ENCODE assay signal across 24 cellular contexts in genomic region chr1:63328140-63328521, GRCh38. TPM values are rescaled to one million over a fixed set of nuclear protein-coding genes. Genes with fewer than 3 reads are reported as not detected.
DNase-seq lines count a peak whose midpoint lies in the region; ATAC-seq, FAIRE-seq and TF ChIP-seq lines count a peak whose summit lies in the region.
"Had no signal": no experiment of that assay in that cellular context is flagged by ENCODE, and none has a peak within 500 bp of the region (broad histone marks: within the 10 kb centered on the region; RNA-seq: fewer than 3 reads in every experiment).

No MANE protein-coding gene starts in this region.

- no peaks in the 10 kb centered on the region for H3K79me2 ChIP-seq in OCI-LY3 (ENCODE audit: low read length)

- H3K4me3 ChIP-seq in A549 (no peak overlapping the region), OCI-LY3 (ENCODE audit: low read length) (peak overlapping the region; percentile 76), Peyer's patch (no peak overlapping the region)
- H3K4me3 ChIP-seq: esophagus squamous epithelium, GM12878, left ventricle myocardium inferior, prostate gland, sigmoid colon, transverse colon had no signal

- H3K9ac ChIP-seq in OCI-LY3 (ENCODE audit: low read length): no peak overlapping the region

- peaks cover 42% of the 10 kb centered on the region for H3K27me3 Mint-ChIP-seq in memory B cell

- TF ChIP-seq RAD21 in A549 (conservative IDR thresholded peaks at IDR 0.05 in 1 of 2, IDR thresholded peaks at IDR 0.05 in 1 of 2): no peak

- H3K4me1 Mint-ChIP-seq in memory B cell: peaks cover 8% of the 10 kb centered on the region

- H3K4me1 ChIP-seq in A549 (no peaks in the 10 kb centered on the region), OCI-LY3 (ENCODE audit: low read length) (0 out of 2 replicates have a peak, but pooled peaks cover 3% of the 10 kb centered on the region), Peyer's patch (peaks cover 0 to 28% (median 6%) of the 10 kb centered on the region in 4 donors)
- H3K4me1 ChIP-seq: foreskin keratinocyte had no signal

- H2AFZ ChIP-seq in OCI-LY3 (ENCODE audit: low read depth, low read length): peak overlapping the region; percentile 94; the same call in 1 of the 2 replicates

- DNase-seq in A549 (ENCODE audit: low read depth in 1 of 2, low spot score in 1 of 2) (no peak), GM20000 (ENCODE audit: low spot score) (peak; percentile 17), memory B cell (ENCODE audit: low spot score in 2 of 2) (no peak), Peyer's patch (no peak), cerebellar cortex (ENCODE audit: low spot score) (no peak)
- DNase-seq in stimulated activated CD4-positive, alpha-beta T cell treated with anti-CD3 and anti-CD28 coated beads, Interleukin-2, amount 100 ng/mL, for 48 hours: no peak
- DNase-seq: esophagus squamous epithelium; foreskin keratinocyte; left ventricle myocardium inferior; stimulated activated CD4-positive, alpha-beta T cell treated with anti-CD3 and anti-CD28 coated beads, Interleukin-12 subunit alpha, Interleukin-12 subunit beta, amount 100 ng/mL, for 4 hours; stimulated activated CD4-positive, alpha-beta T cell treated with anti-CD3 and anti-CD28 coated beads, Interleukin-4, amount 100 ng/mL, for 1 hour had no signal

- CTCF ChIA-PET in A549 (lab: Yijun Ruan, JAX): interaction anchor here (0.7 to 3.1 kb wide), 14 partner anchors 9 to 474 kb away, joined by 3 to 17 read pairs (median 4); no protein-coding TSS in a partner anchor

- 74% methylated on average over 7 of the region's 7 CpGs for WGBS in A549 (ENCODE audit: missing lambda C conversion rate)

- no peak for ATAC-seq in A549
- ATAC-seq in memory B cell (ENCODE audit: low read depth): no peak
- ATAC-seq in HG02852 (IDR thresholded peaks at IDR 0.05; ENCODE audit: unreplicated experiment): no peak

- no peaks in the 10 kb centered on the region for H4K20me1 ChIP-seq in OCI-LY3 (ENCODE audit: insufficient read depth, low read length)

- H3K4me2 ChIP-seq in A549 (peak overlapping the region; percentile 65; the same call in 1 of the 3 replicates), OCI-LY3 (ENCODE audit: low read length) (peak overlapping the region; percentile 98)

- no peak for TF ChIP-seq EP300 in A549 (IDR thresholded peaks at IDR 0.05)

- peak overlapping the region; percentile 28 for H3K27ac Mint-ChIP-seq in memory B cell

- H3K9me3 Mint-ChIP-seq in memory B cell: peaks cover 6% of the 10 kb centered on the region

- H3K36me3 ChIP-seq in OCI-LY3 (replicated peaks; ENCODE audit: low read depth, low read length): no peaks in the 10 kb centered on the region
- no peaks in the 10 kb centered on the region for H3K36me3 ChIP-seq in Peyer's patch
- H3K36me3 ChIP-seq: esophagus squamous epithelium, left ventricle myocardium inferior, prostate gland, sigmoid colon, transverse colon had no signal

- no peak overlapping the region for H3K4me3 Mint-ChIP-seq in memory B cell

- TF ChIP-seq POLR2A in A549 (IDR thresholded peaks at IDR 0.05; ENCODE audit: low read length) (no peak), Peyer's patch (IDR thresholded peaks at IDR 0.05) (no peak)

- no peak for FAIRE-seq in A549 (lab: Jason Lieb, UNC)
- FAIRE-seq: GM12878, TTC549 had no signal

- H3K36me3 Mint-ChIP-seq in memory B cell: peaks cover 4% of the 10 kb centered on the region

- no peaks in the 10 kb centered on the region for H3K9me3 ChIP-seq in A549
- no peaks in the 10 kb centered on the region for H3K9me3 ChIP-seq in OCI-LY3 (ENCODE audit: insufficient read depth, low read length)
- H3K9me3 ChIP-seq in Peyer's patch: peaks cover 0 to 16% (median 0%) of the 10 kb centered on the region in 4 donors
- H3K9me3 ChIP-seq: esophagus squamous epithelium, heart right ventricle, left ventricle myocardium inferior, prostate gland, sigmoid colon, transverse colon had no signal

- no peaks in the 10 kb centered on the region for H3K27me3 ChIP-seq in OCI-LY3 (ENCODE audit: low read depth, low read length)
- H3K27me3 ChIP-seq in Peyer's patch: peaks cover 0 to 65% of the 10 kb centered on the region in 2 donors

- TF ChIP-seq CTCF in A549 (IDR thresholded peaks at IDR 0.05) (no peak), GM20000 (IDR thresholded peaks at IDR 0.05; ENCODE audit: extremely low read depth, missing control alignments) (no peak), OCI-LY3 (IDR thresholded peaks at IDR 0.05; ENCODE audit: low read depth, low read length) (no peak), Peyer's patch (IDR thresholded peaks at IDR 0.05) (no peak)

- POLR2A ChIA-PET in A549 (lab: Yijun Ruan, JAX): no interaction called here

- no peak overlapping the region for H3K27ac ChIP-seq in A549
- H3K27ac ChIP-seq in OCI-LY3 (ENCODE audit: low read length): no peak overlapping the region
- H3K27ac ChIP-seq in Peyer's patch: no peak overlapping the region
- H3K27ac ChIP-seq: esophagus squamous epithelium, foreskin keratinocyte, left ventricle myocardium inferior, prostate gland had no signal

TF ChIP-seq in A549, 52 proteins besides CTCF, POLR2A, EP300 and RAD21:
- TF ChIP-seq KDM1A (IDR thresholded peaks at IDR 0.05; ENCODE audit: low read depth) (no peak), FOXS1 (CRISPR knock-in tag; IDR thresholded peaks at IDR 0.05) (no peak), FOSB (CRISPR knock-in tag; IDR thresholded peaks at IDR 0.05) (no peak), NPAS2 (CRISPR knock-in tag; IDR thresholded peaks at IDR 0.05; ENCODE audit: borderline replicate concordance) (no peak), ZFP36 (IDR thresholded peaks at IDR 0.05; ENCODE audit: borderline replicate concordance, partially characterized antibody) (no peak), RARB (CRISPR knock-in tag; IDR thresholded peaks at IDR 0.05) (no peak), HOXB13 (CRISPR knock-in tag; IDR thresholded peaks at IDR 0.05; ENCODE audit: low read depth) (no peak), HDAC2 (IDR thresholded peaks at IDR 0.05) (no peak), REST (IDR thresholded peaks at IDR 0.05) (no peak), HOXA7 (CRISPR knock-in tag; IDR thresholded peaks at IDR 0.05) (no peak)

RNA-seq across cellular contexts. Expression of gene FOXD3, which starts 5.8 kb away (rescaled TPM):
- polyA plus RNA-seq in A549 (2011; rRNA removed): 0.09 and 0.19 TPM in 2 replicates
- 0.21 and 0.60 TPM in 2 replicates for polyA plus RNA-seq in A549 (2012; cell fraction: cytosol; rRNA removed)
- 0.53 and 0.74 TPM in 2 replicates for polyA plus RNA-seq in A549 (2012; cell fraction: nucleus; rRNA removed)
- polyA plus RNA-seq in A549 (2017; fragmentation: RNase III; extraction: RNeasy Plus Mini Kit Qiagen cat#74134 plus additional on column Dnase treatment): 0.22 to 0.34 TPM (median 0.30 TPM) in 3 replicates
- polyA minus RNA-seq in A549 (2011; rRNA and poly(A)+ RNA removed): 0.15 and 0.29 TPM in 2 replicates
- total RNA-seq in Peyer's patch: not detected
- total RNA-seq: activated CD8-positive, alpha-beta memory T cell treated with anti-CD3 and anti-CD28 coated beads for 36 hours; foreskin keratinocyte; GM12878; IMR-90; mesenteric fat pad had no signal
- polyA plus RNA-seq: BJ, foreskin keratinocyte, GM12878, IMR-90, keratinocyte had no signal

RNA-seq across cellular contexts. Expression of gene ALG6, which starts 39.3 kb away (rescaled TPM):
- 14.2 and 19.6 TPM in 2 replicates for polyA plus RNA-seq in A549 (2011; rRNA removed)
- polyA plus RNA-seq in A549 (2012; cell fraction: cytosol; rRNA removed): 3.3 and 3.4 TPM in 2 replicates
- 3.8 and 7.2 TPM in 2 replicates for polyA plus RNA-seq in A549 (2012; cell fraction: nucleus; rRNA removed)
- 8.3 to 8.5 TPM (median 8.3 TPM) in 3 replicates for polyA plus RNA-seq in A549 (2017; fragmentation: RNase III; extraction: RNeasy Plus Mini Kit Qiagen cat#74134 plus additional on column Dnase treatment)
- 4.2 and 6.0 TPM in 2 replicates for polyA minus RNA-seq in A549 (2011; rRNA and poly(A)+ RNA removed)
- total RNA-seq in Peyer's patch: 10 to 100 TPM; 10.8 to 46.2 (median 20.7) TPM
